In genomic region chr4:139860435-139861024, GRCh38 we compare ENCODE assay signal across 27 cellular contexts.
"Had no signal": no experiment of that assay in that cellular context is flagged by ENCODE, and none has a peak within 500 bp of the region (broad histone marks: within the 10 kb centered on the region; RNA-seq: fewer than 3 reads in every experiment).

No MANE protein-coding gene starts in this region.

- H3K36me3 ChIP-seq: gastrocnemius medialis, left ventricle myocardium inferior, pancreas, transverse colon had no signal

- H3K4me3 Mint-ChIP-seq: activated CD4-positive, alpha-beta memory T cell treated with anti-CD3 and anti-CD28 coated beads, Interleukin-2, amount 10 ng/mL, durations not matched to agents 7 days and 5 days; activated naive CD4-positive, alpha-beta T cell treated with anti-CD3 and anti-CD28 coated beads, Interleukin-2, amount 10 ng/mL, durations not matched to agents 7 days and 5 days; effector memory CD8-positive, alpha-beta T cell; nephron had no signal

- H3K4me3 ChIP-seq: gastrocnemius medialis, left ventricle myocardium inferior, lung, pancreas, psoas muscle, smooth muscle cell, transverse colon had no signal

- H3K27ac ChIP-seq: gastrocnemius medialis, left ventricle myocardium inferior, pancreas, psoas muscle, testis, transverse colon had no signal

- DNase-seq: activated CD4-positive, alpha-beta memory T cell treated with anti-CD3 and anti-CD28 coated beads, Interleukin-2, amount 10 ng/mL, durations not matched to agents 7 days and 5 days; activated CD4-positive, alpha-beta T cell treated with anti-CD3 and anti-CD28 coated beads for 48 hours; activated CD8-positive, alpha-beta memory T cell treated with anti-CD3 and anti-CD28 coated beads, Interleukin-2, amount 50 U/mL, for 48 hours; activated effector memory CD4-positive, alpha-beta T cell treated with anti-CD3 and anti-CD28 coated beads, Interleukin-2, amount 50 U/mL, for 16 hours; activated naive CD4-positive, alpha-beta T cell treated with anti-CD3 and anti-CD28 coated beads, Interleukin-2, amount 10 ng/mL, durations not matched to agents 7 days and 5 days; amniotic stem cell; caudate nucleus; cortex of kidney; effector memory CD8-positive, alpha-beta T cell; erythroblast; gastrocnemius medialis; glutamatergic neuron; islet precursor cell; left ventricle myocardium inferior; mesendoderm; nucleus accumbens; pancreas; psoas muscle; stimulated activated CD4-positive, alpha-beta T cell treated with anti-CD3 and anti-CD28 coated beads, Interleukin-2, amount 100 ng/mL, for 24 hours; stimulated activated naive CD4-positive, alpha-beta T cell; testis; transverse colon had no signal

- H3K9me3 ChIP-seq: gastrocnemius medialis, left ventricle myocardium inferior, pancreas, psoas muscle, testis, transverse colon had no signal

- FAIRE-seq: astrocyte, pancreas had no signal

- H3K9me3 Mint-ChIP-seq: activated CD4-positive, alpha-beta memory T cell treated with anti-CD3 and anti-CD28 coated beads, Interleukin-2, amount 10 ng/mL, durations not matched to agents 7 days and 5 days; activated naive CD4-positive, alpha-beta T cell treated with anti-CD3 and anti-CD28 coated beads, Interleukin-2, amount 10 ng/mL, durations not matched to agents 7 days and 5 days; effector memory CD8-positive, alpha-beta T cell; nephron had no signal

- H3K4me1 ChIP-seq: left ventricle myocardium inferior, psoas muscle, testis had no signal

- H3K27me3 ChIP-seq: gastrocnemius medialis, pancreas, testis, transverse colon had no signal

- H3K27ac Mint-ChIP-seq: activated CD4-positive, alpha-beta memory T cell treated with anti-CD3 and anti-CD28 coated beads, Interleukin-2, amount 10 ng/mL, durations not matched to agents 7 days and 5 days; activated naive CD4-positive, alpha-beta T cell treated with anti-CD3 and anti-CD28 coated beads, Interleukin-2, amount 10 ng/mL, durations not matched to agents 7 days and 5 days; effector memory CD8-positive, alpha-beta T cell had no signal

- ATAC-seq: activated CD4-positive, CD25-positive, alpha-beta regulatory T cell treated with anti-CD3 and anti-CD28 coated beads, Interleukin-2, amount 50 U/mL, for 24 hours; effector memory CD8-positive, alpha-beta T cell; gastrocnemius medialis had no signal

- H3K4me2 ChIP-seq: smooth muscle cell had no signal

- H3K36me3 Mint-ChIP-seq: activated naive CD4-positive, alpha-beta T cell treated with anti-CD3 and anti-CD28 coated beads, Interleukin-2, amount 10 ng/mL, durations not matched to agents 7 days and 5 days had no signal
